Comparison of ENCODE assay signal across 19 cellular contexts in the genomic region with DNA sequence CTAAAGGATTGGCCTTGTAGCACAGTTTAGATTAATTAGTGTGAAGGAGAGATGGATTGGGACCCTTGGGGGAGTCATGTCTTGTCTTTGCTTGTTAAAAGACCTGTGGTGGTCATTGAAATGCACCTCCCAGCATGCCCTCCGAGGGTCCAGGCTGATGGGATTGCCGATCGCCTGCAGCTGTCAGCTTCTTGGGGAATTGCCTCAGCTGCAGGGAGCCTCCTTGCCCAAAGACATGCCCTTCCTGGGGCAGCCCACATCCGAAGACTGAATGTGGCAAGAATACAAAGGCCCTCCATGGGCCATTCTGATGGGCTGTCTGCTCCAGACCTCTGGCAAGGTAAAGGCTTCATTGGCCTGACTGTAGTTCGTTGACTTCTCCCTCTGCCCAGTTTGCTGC.
"Had no signal": no experiment of that assay in that cellular context is flagged by ENCODE, and none has a peak within 500 bp of the region (broad histone marks: within the 10 kb centered on the region; RNA-seq: fewer than 3 reads in every experiment).

No MANE protein-coding gene starts in this region.

- H3K4me3 ChIP-seq: dorsolateral prefrontal cortex, esophagus muscularis mucosa, gastrocnemius medialis, right atrium auricular region, sigmoid colon, skin epidermis, testis, transverse colon had no signal

- H3K27me3 ChIP-seq: dorsolateral prefrontal cortex, esophagus muscularis mucosa, gastrocnemius medialis, neutrophil, right atrium auricular region, sigmoid colon, testis, transverse colon had no signal

- ATAC-seq: gastrocnemius medialis; left lobe of liver; naive thymus-derived CD4-positive, alpha-beta T cell; stimulated activated naive B cell treated with anti-CD40 and anti-IgM and Interleukin-4, amounts not matched to agents 10 μg/mL and 1 μg/mL and 100 μg/mL, for 72 hours; stimulated activated naive CD8-positive, alpha-beta T cell treated with anti-CD3 and anti-CD28 coated beads, Interleukin-15, amount 100 ng/mL, for 72 hours had no signal

- H3K9me3 ChIP-seq: esophagus muscularis mucosa, gastrocnemius medialis, neutrophil, right atrium auricular region, sigmoid colon, testis, transverse colon had no signal

- H3K4me3 Mint-ChIP-seq: naive thymus-derived CD4-positive, alpha-beta T cell; nephron progenitor cell; stimulated activated naive B cell treated with anti-CD40 and anti-IgM and Interleukin-4, amounts not matched to agents 10 μg/mL and 1 μg/mL and 100 μg/mL, for 72 hours; stimulated activated naive CD8-positive, alpha-beta T cell treated with anti-CD3 and anti-CD28 coated beads, Interleukin-15, amount 100 ng/mL, for 72 hours had no signal

- H3K9me3 Mint-ChIP-seq: stimulated activated naive CD8-positive, alpha-beta T cell treated with anti-CD3 and anti-CD28 coated beads, Interleukin-15, amount 100 ng/mL, for 72 hours had no signal

- H3K27ac Mint-ChIP-seq: naive thymus-derived CD4-positive, alpha-beta T cell; nephron progenitor cell; stimulated activated naive B cell treated with anti-CD40 and anti-IgM and Interleukin-4, amounts not matched to agents 10 μg/mL and 1 μg/mL and 100 μg/mL, for 72 hours had no signal

- DNase-seq: cortex of kidney; dorsolateral prefrontal cortex; effector CD8-positive, alpha-beta T cell; gastrocnemius medialis; islet precursor cell; naive thymus-derived CD4-positive, alpha-beta T cell; nephron progenitor cell; sigmoid colon; stimulated activated CD4-positive, alpha-beta T cell treated with anti-CD3 and anti-CD28 coated beads, Interleukin-2, amount 100 ng/mL, for 24 hours; stimulated activated CD4-positive, alpha-beta T cell treated with anti-CD3 and anti-CD28 coated beads, Interleukin-4, amount 100 ng/mL, for 4 hours; stimulated activated naive B cell treated with anti-CD40 and anti-IgM and Interleukin-4, amounts not matched to agents 10 μg/mL and 1 μg/mL and 100 μg/mL, for 72 hours; stimulated activated naive CD8-positive, alpha-beta T cell treated with anti-CD3 and anti-CD28 coated beads, Interleukin-15, amount 100 ng/mL, for 72 hours; testis; transverse colon had no signal

- H3K36me3 ChIP-seq: esophagus muscularis mucosa, gastrocnemius medialis, neutrophil, right atrium auricular region, sigmoid colon, transverse colon had no signal

- H3K4me1 ChIP-seq: esophagus muscularis mucosa, right atrium auricular region, sigmoid colon, testis, transverse colon had no signal

- H3K27me3 Mint-ChIP-seq: naive thymus-derived CD4-positive, alpha-beta T cell; stimulated activated naive B cell treated with anti-CD40 and anti-IgM and Interleukin-4, amounts not matched to agents 10 μg/mL and 1 μg/mL and 100 μg/mL, for 72 hours; stimulated activated naive CD8-positive, alpha-beta T cell treated with anti-CD3 and anti-CD28 coated beads, Interleukin-15, amount 100 ng/mL, for 72 hours had no signal

- H3K4me1 Mint-ChIP-seq: stimulated activated naive CD8-positive, alpha-beta T cell treated with anti-CD3 and anti-CD28 coated beads, Interleukin-15, amount 100 ng/mL, for 72 hours had no signal

- H3K27ac ChIP-seq: dorsolateral prefrontal cortex, esophagus muscularis mucosa, gastrocnemius medialis, neutrophil, right atrium auricular region, sigmoid colon, skin epidermis, testis, transverse colon had no signal
